In genomic region chrX:48487362-48487785, GRCh38 we compare ENCODE assay signal across 11 cellular contexts. TPM values are rescaled to one million over a fixed set of nuclear protein-coding genes. Genes with fewer than 3 reads are reported as not detected.
DNase-seq lines count a peak whose midpoint lies in the region; ATAC-seq, FAIRE-seq and TF ChIP-seq lines count a peak whose summit lies in the region.
"Had no signal": no experiment of that assay in that cellular context is flagged by ENCODE, and none has a peak within 500 bp of the region (broad histone marks: within the 10 kb centered on the region; RNA-seq: fewer than 3 reads in every experiment).

No MANE protein-coding gene starts in this region.

- WGBS in HepG2 (ENCODE audit: low lambda C conversion rate), result no CpG with 5 or more reads among the region's 10 CpGs

- H3K9ac ChIP-seq in HepG2 (ENCODE audit: insufficient read depth, low read depth, low read length), result no peak overlapping the region

- in situ Hi-C loops in astrocyte of the spinal cord (cut with HindIII; ENCODE audit: low sequenced_read_pairs), result no loop called here
- in situ Hi-C loops in HepG2 (cut with HindIII; ENCODE audit: extremely low pct_ligation_motif_present, low pct_unique_long_range_greater_than_20kb), result no loop called here

- no peaks in the 10 kb centered on the region for H3K27me3 ChIP-seq in ACC112 (ENCODE audit: insufficient read depth, low read length)
- H3K27me3 ChIP-seq in HepG2 (ENCODE audit: control insufficient read depth in 1 of 2, insufficient read depth in 2 of 2, low read length in 2 of 2), result no peaks in the 10 kb centered on the region
- H3K27me3 ChIP-seq: pancreas had no signal

- H2AFZ ChIP-seq in ACC112 (ENCODE audit: low read length, unreplicated experiment), result no peak overlapping the region
- no peak overlapping the region for H2AFZ ChIP-seq in HepG2 (ENCODE audit: low read length)
- H2AFZ ChIP-seq in OCI-LY7 (ENCODE audit: low read length), result no peak overlapping the region

- H3K27ac ChIP-seq in ACC112 (ENCODE audit: low read depth, low read length), result peak overlapping the region; percentile 86
- H3K27ac ChIP-seq in HepG2 (ENCODE audit: extremely low read length, insufficient read depth, low read length), result no peak overlapping the region
- no peak overlapping the region for H3K27ac ChIP-seq in OCI-LY7 (ENCODE audit: low read depth, low read length, poor library complexity, severe bottlenecking)
- H3K27ac ChIP-seq: pancreas had no signal

- BruUV-seq in HepG2 (replicated peaks; lab: Mats Ljungman, UMichigan) (no TSS peak), OCI-LY7 (replicated peaks; lab: Mats Ljungman, UMichigan) (no TSS peak)

- no peak overlapping the region for H3K4me3 ChIP-seq in ACC112 (ENCODE audit: low read depth, low read length)
- no peak overlapping the region for H3K4me3 ChIP-seq in astrocyte of the spinal cord (ENCODE audit: low read depth, low read length)
- no peak overlapping the region for H3K4me3 ChIP-seq in HepG2 (replicated peaks in 1 of 3; ENCODE audit: insufficient read depth in 1 of 3, low read depth in 2 of 3, low read length in 3 of 3)
- H3K4me3 ChIP-seq in OCI-LY7 (ENCODE audit: low read depth, low read length, poor library complexity, severe bottlenecking), result no peak overlapping the region
- H3K4me3 ChIP-seq: pancreas had no signal

- CTCF ChIA-PET in HepG2 (lab: Yijun Ruan, JAX; ENCODE audit: low intra/inter-chr PET ratio, low total read pairs), result no interaction called here
- CTCF ChIA-PET in OCI-LY7 (lab: Charles Lee; ENCODE audit: unreplicated experiment), result no interaction called here

- peaks cover 29% of the 10 kb centered on the region for H3K4me1 ChIP-seq in ACC112 (ENCODE audit: control insufficient read depth, insufficient read depth, low read length, unreplicated experiment)
- H3K4me1 ChIP-seq in HepG2 (ENCODE audit: insufficient read depth, low read length), result no peaks in the 10 kb centered on the region
- H3K4me1 ChIP-seq in OCI-LY7 (ENCODE audit: insufficient read depth, low read length, poor library complexity, severe bottlenecking), result no peaks in the 10 kb centered on the region
- H3K4me1 ChIP-seq: pancreas had no signal

- DNase-seq in HS-27A (ENCODE audit: low read depth), result peak; percentile 89
- peak; percentile 94 for DNase-seq in astrocyte of the spinal cord (ENCODE audit: low read depth, low spot score)
- peak; percentile 30 for DNase-seq in HepG2 (ENCODE audit: low spot score)
- no peak for DNase-seq in OCI-LY7 (ENCODE audit: low spot score)
- no peak for DNase-seq in NCI-H82 (lab: John Stamatoyannopoulos, UW)
- no peak for DNase-seq in NCI-H748 treated with DMSO at 0.1 percent for 48 hours (lab: John Stamatoyannopoulos, UW)
- DNase-seq: activated CD4-positive, alpha-beta memory T cell treated with anti-CD3 and anti-CD28 coated beads, Interleukin-2, amount 10 ng/mL, durations not matched to agents 7 days and 5 days; NCI-H1417; pancreas had no signal

- TF ChIP-seq EP300 in HepG2 (IDR thresholded peaks at IDR 0.05; ENCODE audit: low read depth in 2 of 2, low read length in 2 of 2), result no peak
- TF ChIP-seq EP300 in HepG2 (CRISPR knock-in tag; IDR thresholded peaks at IDR 0.05; ENCODE audit: borderline replicate concordance), result no peak

- no peak for TF ChIP-seq RAD21 in HepG2 (CRISPR knock-in tag; IDR thresholded peaks at IDR 0.05)

- TF ChIP-seq POLR2A in HepG2 (IDR thresholded peaks at IDR 0.05; ENCODE audit: insufficient read depth in 1 of 2, low read depth in 2 of 2, low read length in 2 of 2), result no peak

- H4K20me1 ChIP-seq in HepG2 (ENCODE audit: insufficient read depth, low read length), result no peaks in the 10 kb centered on the region
- H4K20me1 ChIP-seq in OCI-LY7 (ENCODE audit: insufficient read depth, low read length), result no peaks in the 10 kb centered on the region

- ATAC-seq in HepG2 (no peak; the same call in 2 of the 3 replicates), HG03025 (IDR thresholded peaks at IDR 0.05; ENCODE audit: low FRiP score, unreplicated experiment) (no peak)

- peaks cover 6% of the 10 kb centered on the region; the same call in 1 of the 2 replicates for H3K36me3 ChIP-seq in ACC112 (ENCODE audit: insufficient read depth, low read length)
- H3K36me3 ChIP-seq in HepG2 (replicated peaks in 1 of 2; ENCODE audit: control insufficient read depth in 1 of 2, insufficient read depth in 2 of 2, low read length in 2 of 2), result peaks cover 0 to under 1% of the 10 kb centered on the region in 2 experiments; a peak in 3 of 5 replicates
- H3K36me3 ChIP-seq in OCI-LY7 (ENCODE audit: insufficient read depth, low read length), result peaks cover 31% of the 10 kb centered on the region
- H3K36me3 ChIP-seq: pancreas had no signal

- TF ChIP-seq CTCF in astrocyte of the spinal cord (IDR thresholded peaks at IDR 0.05; ENCODE audit: low read depth, low read length) (no peak), HepG2 (CRISPR knock-in tag; IDR thresholded peaks at IDR 0.05) (no peak), OCI-LY7 (conservative IDR thresholded peaks at IDR 0.05; ENCODE audit: low read length) (no peak)

- FAIRE-seq in HepG2 (lab: Jason Lieb, UNC), result no peak
- FAIRE-seq: pancreas had no signal

- H3K9me2 ChIP-seq in OCI-LY7 (ENCODE audit: insufficient read depth, low read length), result no peaks in the 10 kb centered on the region

- intact Hi-C loops in HepG2 (cut with micrococcal nuclease; ENCODE audit: unreplicated experiment), result no loop called here
- intact Hi-C loops in OCI-LY7 (cut with micrococcal nuclease; ENCODE audit: unreplicated experiment), result no loop called here

- no peaks in the 10 kb centered on the region for H3K9me3 ChIP-seq in HepG2 (ENCODE audit: low read length)
- H3K9me3 ChIP-seq in OCI-LY7 (ENCODE audit: low read length), result no peaks in the 10 kb centered on the region
- H3K9me3 ChIP-seq: pancreas had no signal

- POLR2A ChIA-PET in HepG2 (lab: Yijun Ruan, JAX), result no interaction called here
- POLR2A ChIA-PET in OCI-LY7 (lab: Charles Lee), result no interaction called here

- no peaks in the 10 kb centered on the region for H3K79me2 ChIP-seq in ACC112 (ENCODE audit: control insufficient read depth, insufficient read depth, low read length, unreplicated experiment)
- no peaks in the 10 kb centered on the region for H3K79me2 ChIP-seq in HepG2 (ENCODE audit: insufficient read depth, low read length)
- no peaks in the 10 kb centered on the region for H3K79me2 ChIP-seq in OCI-LY7 (ENCODE audit: insufficient read depth, low read depth, low read length)

- H3K4me2 ChIP-seq in HepG2 (ENCODE audit: low read depth, low read length) (no peak overlapping the region), OCI-LY7 (ENCODE audit: low read length) (no peak overlapping the region)

RNA-seq across cellular contexts. Expression of gene FTSJ1, which starts 11.4 kb away (rescaled TPM):
- total RNA-seq in HepG2 (2016; rRNA removed; fragmentation: Illumina TruSeq; extraction: Trizol) (37.9 and 40.1 TPM in 2 replicates), OCI-LY7 (2022) (51.8 and 54.7 TPM in 2 replicates)
- total RNA-seq in HepG2 (2016; cell fraction: cytosol; rRNA removed; fragmentation: Illumina TruSeq; extraction: Trizol; ENCODE audit: low read depth), result 14.5 and 21.0 TPM in 2 replicates
- 38.2 and 38.5 TPM in 2 replicates for total RNA-seq in HepG2 (2016; cell fraction: insoluble cytoplasmic fraction; rRNA removed; fragmentation: Illumina TruSeq; extraction: Trizol)
- 28.7 and 33.6 TPM in 2 replicates for total RNA-seq in HepG2 (2016; cell fraction: membrane; rRNA removed; fragmentation: Illumina TruSeq; extraction: Trizol)
- 21.1 and 25.4 TPM in 2 replicates for total RNA-seq in HepG2 (2016; cell fraction: nucleus; rRNA removed; fragmentation: Illumina TruSeq; extraction: Trizol)
- polyA plus RNA-seq in HepG2 (2011; rRNA removed), result 29.2 and 30.3 TPM in 2 replicates
- 21.3 and 28.2 TPM in 2 replicates for polyA plus RNA-seq in HepG2 (2011; cell fraction: cytosol; rRNA removed)
- polyA plus RNA-seq in HepG2 (2011; cell fraction: nucleus; rRNA removed), result 49.1 and 64.2 TPM in 2 replicates
- polyA plus RNA-seq in HepG2 (2012), result 19.2 and 29.3 TPM in 2 replicates
- 16.8 and 24.9 TPM in 2 replicates for polyA plus RNA-seq in HepG2 (2016; cell fraction: cytosol; fragmentation: Illumina TruSeq; extraction: Trizol; ENCODE audit: low read depth)
- 45.2 and 50.6 TPM in 2 replicates for polyA plus RNA-seq in HepG2 (2016; cell fraction: insoluble cytoplasmic fraction; fragmentation: Illumina TruSeq; extraction: Trizol; ENCODE audit: low read depth)
- 26.8 and 36.1 TPM in 2 replicates for polyA plus RNA-seq in HepG2 (2016; cell fraction: membrane; fragmentation: Illumina TruSeq; extraction: Trizol; ENCODE audit: low read depth)
- polyA plus RNA-seq in HepG2 (2016; cell fraction: nucleus; fragmentation: Illumina TruSeq; extraction: Trizol; ENCODE audit: insufficient read depth, low read depth), result 56.7 and 58.6 TPM in 2 replicates
- 31.0 and 108 TPM in 2 replicates for polyA minus RNA-seq in HepG2 (2011; rRNA and poly(A)+ RNA removed; ENCODE audit: low replicate concordance)
- 9.3 and 14.7 TPM in 2 replicates for polyA minus RNA-seq in HepG2 (2011; cell fraction: cytosol; rRNA and poly(A)+ RNA removed)
- polyA minus RNA-seq in HepG2 (2011; cell fraction: nucleus; rRNA and poly(A)+ RNA removed), result 14.7 and 15.6 TPM in 2 replicates
- 55.7 and 66.1 TPM in 2 replicates for total RNA-seq in OCI-LY7 (2014; rRNA removed; shearing (Covaris generic))

RNA-seq across cellular contexts. Expression of gene SLC38A5, which starts 17.3 kb away (rescaled TPM):
- total RNA-seq in HepG2 (2016; rRNA removed; fragmentation: Illumina TruSeq; extraction: Trizol) (22.3 and 46.1 TPM in 2 replicates), OCI-LY7 (2022) (39.9 and 45.6 TPM in 2 replicates)
- 13.5 and 14.5 TPM in 2 replicates for total RNA-seq in HepG2 (2016; cell fraction: cytosol; rRNA removed; fragmentation: Illumina TruSeq; extraction: Trizol; ENCODE audit: low read depth)
- 20.3 and 48.1 TPM in 2 replicates for total RNA-seq in HepG2 (2016; cell fraction: insoluble cytoplasmic fraction; rRNA removed; fragmentation: Illumina TruSeq; extraction: Trizol)
- 23.8 and 29.3 TPM in 2 replicates for total RNA-seq in HepG2 (2016; cell fraction: membrane; rRNA removed; fragmentation: Illumina TruSeq; extraction: Trizol)
- total RNA-seq in HepG2 (2016; cell fraction: nucleus; rRNA removed; fragmentation: Illumina TruSeq; extraction: Trizol), result 40.9 and 48.7 TPM in 2 replicates
- 73.4 and 90.9 TPM in 2 replicates for polyA plus RNA-seq in HepG2 (2011; rRNA removed)
- 75.4 and 104 TPM in 2 replicates for polyA plus RNA-seq in HepG2 (2011; cell fraction: cytosol; rRNA removed)
- 312 and 314 TPM in 2 replicates for polyA plus RNA-seq in HepG2 (2011; cell fraction: nucleus; rRNA removed)
- 32.8 and 75.3 TPM in 2 replicates for polyA plus RNA-seq in HepG2 (2012)
- polyA plus RNA-seq in HepG2 (2016; cell fraction: cytosol; fragmentation: Illumina TruSeq; extraction: Trizol; ENCODE audit: low read depth), result 16.0 and 18.8 TPM in 2 replicates
- polyA plus RNA-seq in HepG2 (2016; cell fraction: insoluble cytoplasmic fraction; fragmentation: Illumina TruSeq; extraction: Trizol; ENCODE audit: low read depth), result 22.1 and 26.8 TPM in 2 replicates
- polyA plus RNA-seq in HepG2 (2016; cell fraction: membrane; fragmentation: Illumina TruSeq; extraction: Trizol; ENCODE audit: low read depth), result 22.3 and 26.2 TPM in 2 replicates
- 112 and 114 TPM in 2 replicates for polyA plus RNA-seq in HepG2 (2016; cell fraction: nucleus; fragmentation: Illumina TruSeq; extraction: Trizol; ENCODE audit: insufficient read depth, low read depth)
- polyA minus RNA-seq in HepG2 (2011; rRNA and poly(A)+ RNA removed; ENCODE audit: low replicate concordance), result 224 and 1,094 TPM in 2 replicates
- polyA minus RNA-seq in HepG2 (2011; cell fraction: cytosol; rRNA and poly(A)+ RNA removed), result 41.8 and 53.3 TPM in 2 replicates
- polyA minus RNA-seq in HepG2 (2011; cell fraction: nucleus; rRNA and poly(A)+ RNA removed), result 19.8 and 22.1 TPM in 2 replicates
- 38.6 and 42.2 TPM in 2 replicates for total RNA-seq in OCI-LY7 (2014; rRNA removed; shearing (Covaris generic))

RNA-seq across cellular contexts. Expression of gene PORCN, which starts 21.4 kb away (rescaled TPM):
- total RNA-seq in HepG2 (2016; rRNA removed; fragmentation: Illumina TruSeq; extraction: Trizol) (2.6 and 3.9 TPM in 2 replicates), OCI-LY7 (2022) (9.9 and 11.3 TPM in 2 replicates)
- total RNA-seq in HepG2 (2016; cell fraction: cytosol; rRNA removed; fragmentation: Illumina TruSeq; extraction: Trizol; ENCODE audit: low read depth), result 2.7 and 3.7 TPM in 2 replicates
- total RNA-seq in HepG2 (2016; cell fraction: insoluble cytoplasmic fraction; rRNA removed; fragmentation: Illumina TruSeq; extraction: Trizol), result 1.7 and 3.0 TPM in 2 replicates
- total RNA-seq in HepG2 (2016; cell fraction: membrane; rRNA removed; fragmentation: Illumina TruSeq; extraction: Trizol), result 4.4 and 5.2 TPM in 2 replicates
- 1.9 and 2.5 TPM in 2 replicates for total RNA-seq in HepG2 (2016; cell fraction: nucleus; rRNA removed; fragmentation: Illumina TruSeq; extraction: Trizol)
- 5.8 and 6.0 TPM in 2 replicates for polyA plus RNA-seq in HepG2 (2011; rRNA removed)
- 4.1 and 6.5 TPM in 2 replicates for polyA plus RNA-seq in HepG2 (2011; cell fraction: cytosol; rRNA removed)
- 19.8 and 20.1 TPM in 2 replicates for polyA plus RNA-seq in HepG2 (2011; cell fraction: nucleus; rRNA removed)
- 2.3 and 3.6 TPM in 2 replicates for polyA plus RNA-seq in HepG2 (2012)
- 3.8 and 3.9 TPM in 2 replicates for polyA plus RNA-seq in HepG2 (2016; cell fraction: cytosol; fragmentation: Illumina TruSeq; extraction: Trizol; ENCODE audit: low read depth)
- 2.5 and 3.3 TPM in 2 replicates for polyA plus RNA-seq in HepG2 (2016; cell fraction: insoluble cytoplasmic fraction; fragmentation: Illumina TruSeq; extraction: Trizol; ENCODE audit: low read depth)
- polyA plus RNA-seq in HepG2 (2016; cell fraction: membrane; fragmentation: Illumina TruSeq; extraction: Trizol; ENCODE audit: low read depth), result 4.6 and 5.1 TPM in 2 replicates
- polyA plus RNA-seq in HepG2 (2016; cell fraction: nucleus; fragmentation: Illumina TruSeq; extraction: Trizol; ENCODE audit: insufficient read depth, low read depth), result 5.0 and 5.7 TPM in 2 replicates
- 16.7 and 23.7 TPM in 2 replicates for polyA minus RNA-seq in HepG2 (2011; rRNA and poly(A)+ RNA removed; ENCODE audit: low replicate concordance)
- 1.7 and 2.0 TPM in 2 replicates for polyA minus RNA-seq in HepG2 (2011; cell fraction: cytosol; rRNA and poly(A)+ RNA removed)
- polyA minus RNA-seq in HepG2 (2011; cell fraction: nucleus; rRNA and poly(A)+ RNA removed), result 4.2 and 5.1 TPM in 2 replicates
- 4.2 and 8.4 TPM in 2 replicates for total RNA-seq in OCI-LY7 (2014; rRNA removed; shearing (Covaris generic))

RNA-seq across cellular contexts. Expression of gene EBP, which starts 34.2 kb away (rescaled TPM):
- total RNA-seq in HepG2 (2016; rRNA removed; fragmentation: Illumina TruSeq; extraction: Trizol), result 162 and 260 TPM in 2 replicates
- total RNA-seq in HepG2 (2016; cell fraction: cytosol; rRNA removed; fragmentation: Illumina TruSeq; extraction: Trizol; ENCODE audit: low read depth), result 147 and 171 TPM in 2 replicates
- 146 and 274 TPM in 2 replicates for total RNA-seq in HepG2 (2016; cell fraction: insoluble cytoplasmic fraction; rRNA removed; fragmentation: Illumina TruSeq; extraction: Trizol)
- 149 and 167 TPM in 2 replicates for total RNA-seq in HepG2 (2016; cell fraction: membrane; rRNA removed; fragmentation: Illumina TruSeq; extraction: Trizol)
- total RNA-seq in HepG2 (2016; cell fraction: nucleus; rRNA removed; fragmentation: Illumina TruSeq; extraction: Trizol), result 182 and 206 TPM in 2 replicates
- polyA plus RNA-seq in HepG2 (2011; rRNA removed), result 106 and 162 TPM in 2 replicates
- 168 and 176 TPM in 2 replicates for polyA plus RNA-seq in HepG2 (2011; cell fraction: cytosol; rRNA removed)
- 94.7 and 111 TPM in 2 replicates for polyA plus RNA-seq in HepG2 (2011; cell fraction: nucleus; rRNA removed)
- 122 and 141 TPM in 2 replicates for polyA plus RNA-seq in HepG2 (2012)
- polyA plus RNA-seq in HepG2 (2016; cell fraction: cytosol; fragmentation: Illumina TruSeq; extraction: Trizol; ENCODE audit: low read depth), result 138 and 157 TPM in 2 replicates
- 129 and 142 TPM in 2 replicates for polyA plus RNA-seq in HepG2 (2016; cell fraction: insoluble cytoplasmic fraction; fragmentation: Illumina TruSeq; extraction: Trizol; ENCODE audit: low read depth)
- polyA plus RNA-seq in HepG2 (2016; cell fraction: membrane; fragmentation: Illumina TruSeq; extraction: Trizol; ENCODE audit: low read depth), result 117 and 128 TPM in 2 replicates
- 318 and 347 TPM in 2 replicates for polyA plus RNA-seq in HepG2 (2016; cell fraction: nucleus; fragmentation: Illumina TruSeq; extraction: Trizol; ENCODE audit: insufficient read depth, low read depth)
- 268 and 948 TPM in 2 replicates for polyA minus RNA-seq in HepG2 (2011; rRNA and poly(A)+ RNA removed; ENCODE audit: low replicate concordance)
- polyA minus RNA-seq in HepG2 (2011; cell fraction: cytosol; rRNA and poly(A)+ RNA removed), result 59.2 and 70.4 TPM in 2 replicates
- polyA minus RNA-seq in HepG2 (2011; cell fraction: nucleus; rRNA and poly(A)+ RNA removed), result 25.6 and 30.3 TPM in 2 replicates
- 94.4 and 101 TPM in 2 replicates for total RNA-seq in OCI-LY7 (2014; rRNA removed; shearing (Covaris generic))
- 110 and 126 TPM in 2 replicates for total RNA-seq in OCI-LY7 (2022)

RNA-seq across cellular contexts. Expression of gene TBC1D25, which starts 52.1 kb away (rescaled TPM):
- total RNA-seq in HepG2 (2016; rRNA removed; fragmentation: Illumina TruSeq; extraction: Trizol) (3.2 and 3.5 TPM in 2 replicates), OCI-LY7 (2022) (11.2 and 14.1 TPM in 2 replicates)
- 1.0 and 1.1 TPM in 2 replicates for total RNA-seq in HepG2 (2016; cell fraction: cytosol; rRNA removed; fragmentation: Illumina TruSeq; extraction: Trizol; ENCODE audit: low read depth)
- total RNA-seq in HepG2 (2016; cell fraction: insoluble cytoplasmic fraction; rRNA removed; fragmentation: Illumina TruSeq; extraction: Trizol), result 3.4 and 3.6 TPM in 2 replicates
- total RNA-seq in HepG2 (2016; cell fraction: membrane; rRNA removed; fragmentation: Illumina TruSeq; extraction: Trizol), result 5.5 and 6.0 TPM in 2 replicates
- 2.8 and 3.4 TPM in 2 replicates for total RNA-seq in HepG2 (2016; cell fraction: nucleus; rRNA removed; fragmentation: Illumina TruSeq; extraction: Trizol)
- 4.7 and 6.0 TPM in 2 replicates for polyA plus RNA-seq in HepG2 (2011; rRNA removed)
- 4.6 TPM in 2 replicates for polyA plus RNA-seq in HepG2 (2011; cell fraction: cytosol; rRNA removed)
- 16.8 and 21.5 TPM in 2 replicates for polyA plus RNA-seq in HepG2 (2011; cell fraction: nucleus; rRNA removed)
- 4.8 and 7.9 TPM in 2 replicates for polyA plus RNA-seq in HepG2 (2012)
- 2.1 and 2.3 TPM in 2 replicates for polyA plus RNA-seq in HepG2 (2016; cell fraction: cytosol; fragmentation: Illumina TruSeq; extraction: Trizol; ENCODE audit: low read depth)
- 4.0 and 6.3 TPM in 2 replicates for polyA plus RNA-seq in HepG2 (2016; cell fraction: insoluble cytoplasmic fraction; fragmentation: Illumina TruSeq; extraction: Trizol; ENCODE audit: low read depth)
- 4.8 and 5.4 TPM in 2 replicates for polyA plus RNA-seq in HepG2 (2016; cell fraction: membrane; fragmentation: Illumina TruSeq; extraction: Trizol; ENCODE audit: low read depth)
- 11.5 and 15.0 TPM in 2 replicates for polyA plus RNA-seq in HepG2 (2016; cell fraction: nucleus; fragmentation: Illumina TruSeq; extraction: Trizol; ENCODE audit: insufficient read depth, low read depth)
- polyA minus RNA-seq in HepG2 (2011; rRNA and poly(A)+ RNA removed; ENCODE audit: low replicate concordance), result 10.9 and 19.7 TPM in 2 replicates
- polyA minus RNA-seq in HepG2 (2011; cell fraction: cytosol; rRNA and poly(A)+ RNA removed), result 5.1 and 5.5 TPM in 2 replicates
- 7.9 and 9.4 TPM in 2 replicates for polyA minus RNA-seq in HepG2 (2011; cell fraction: nucleus; rRNA and poly(A)+ RNA removed)
- 6.8 and 7.6 TPM in 2 replicates for total RNA-seq in OCI-LY7 (2014; rRNA removed; shearing (Covaris generic))

Comparison
In these comparisons a context has a peak if more than half of its experiments do, and no peak if none do; other contexts are left out.
1. DNase-seq: peak in HS-27A (single experiment), astrocyte of the spinal cord (single experiment) and HepG2 (single experiment); none in OCI-LY7 (single experiment), NCI-H82 (single experiment) and NCI-H748 treated with DMSO at 0.1 percent for 48 hours (single experiment).